13 cellular contexts compared by ENCODE assay signal in the genomic region with DNA sequence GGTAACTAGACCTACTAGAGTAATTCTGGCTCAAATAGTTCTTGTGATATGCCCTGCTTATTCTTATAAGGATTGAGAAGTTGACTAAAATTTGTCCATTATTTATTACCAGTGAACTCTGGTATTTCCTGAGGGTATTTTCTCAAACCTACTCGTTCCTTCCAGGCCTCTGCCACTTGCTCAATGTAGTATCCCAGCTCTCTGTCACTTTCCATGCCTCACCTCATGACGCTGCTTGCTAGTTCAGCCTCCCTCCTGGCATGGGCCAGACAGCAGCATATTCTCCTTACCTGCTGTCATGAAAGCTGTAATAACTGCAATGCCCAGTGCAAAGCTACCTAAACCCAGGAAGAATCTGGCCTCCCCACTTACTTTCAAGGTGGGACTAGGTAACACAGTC.
A peak's percentile ranks its signal among the peaks of the same experiment; 100 is the strongest.
DNase-seq lines count a peak whose midpoint lies in the region; ATAC-seq and TF ChIP-seq lines count a peak whose summit lies in the region.
"Had no signal": no experiment of that assay in that cellular context is flagged by ENCODE, and none has a peak within 500 bp of the region (broad histone marks: within the 10 kb centered on the region; RNA-seq: fewer than 3 reads in every experiment).

No MANE protein-coding gene starts in this region.

- H3K9ac ChIP-seq in endodermal cell (ENCODE audit: extremely low read depth, low read length, poor library complexity, severe bottlenecking) = no peak overlapping the region

- H3K27ac ChIP-seq in RWPE2 (ENCODE audit: poor library complexity, severe bottlenecking) (peak overlapping the region; percentile 81), tibial artery (peak overlapping the region; percentile 62 to 63), endodermal cell (ENCODE audit: low read depth, low read length) (no peak overlapping the region)
- H3K27ac ChIP-seq: prostate gland had no signal

- H3K4me1 ChIP-seq in RWPE2 (ENCODE audit: insufficient read depth, poor library complexity, severe bottlenecking) = peaks cover 34% of the 10 kb centered on the region
- peaks cover 0 to 32% (median 15%) of the 10 kb centered on the region in 4 donors for H3K4me1 ChIP-seq in tibial artery
- H3K4me1 ChIP-seq in endodermal cell (ENCODE audit: control insufficient read depth, insufficient read depth, low read length) = no peaks in the 10 kb centered on the region
- H3K4me1 ChIP-seq: prostate gland had no signal

- H3K27ac Mint-ChIP-seq in nephron (peak overlapping the region; percentile 79 to 96 (median 89)), endodermal cell (no peak overlapping the region)
- H3K27ac Mint-ChIP-seq: activated CD4-positive, alpha-beta memory T cell treated with anti-CD3 and anti-CD28 coated beads, Interleukin-2, amount 10 ng/mL, durations not matched to agents 7 days and 5 days; CD4-positive, alpha-beta T cell had no signal

- TF ChIP-seq CTCF in RWPE2 (IDR thresholded peaks at IDR 0.05; ENCODE audit: poor library complexity, severe bottlenecking) (no peak), epithelial cell of proximal tubule (conservative IDR thresholded peaks at IDR 0.05; ENCODE audit: low read depth, low read length) (no peak), nephron (IDR thresholded peaks at IDR 0.05; ENCODE audit: unreplicated experiment in 3 of 3) (no peak), tibial artery (IDR thresholded peaks at IDR 0.05) (no peak), endodermal cell (conservative IDR thresholded peaks at IDR 0.05) (no peak)

- no peaks in the 10 kb centered on the region for H3K27me3 ChIP-seq in RWPE2 (ENCODE audit: insufficient read depth, poor library complexity, severe bottlenecking)
- H3K27me3 ChIP-seq in tibial artery = no peaks in the 10 kb centered on the region
- no peaks in the 10 kb centered on the region for H3K27me3 ChIP-seq in endodermal cell (ENCODE audit: control insufficient read depth, insufficient read depth, low read length, poor library complexity, severe bottlenecking)

- intact Hi-C loops in tibial artery (cut with DNase I; ENCODE audit: low total_unique reads) = loop anchor here (10.0 kb wide), 1 partner anchor 715 kb away; no protein-coding TSS in a partner anchor

- no peaks in the 10 kb centered on the region for H3K36me3 ChIP-seq in RWPE2 (ENCODE audit: low read depth)
- no peaks in the 10 kb centered on the region for H3K36me3 ChIP-seq in tibial artery
- H3K36me3 ChIP-seq in endodermal cell (ENCODE audit: control insufficient read depth, insufficient read depth, low read length) = no peaks in the 10 kb centered on the region
- H3K36me3 ChIP-seq: prostate gland had no signal

- H3K4me3 ChIP-seq in RWPE2 (ENCODE audit: severe bottlenecking) (no peak overlapping the region), epithelial cell of proximal tubule (ENCODE audit: low read depth, low read length) (peak overlapping the region; percentile 14), tibial artery (no peak overlapping the region), endodermal cell (ENCODE audit: low read length) (no peak overlapping the region)
- H3K4me3 ChIP-seq: prostate gland had no signal

- DNase-seq in RWPE2 (ENCODE audit: low spot score) = no peak
- no peak for DNase-seq in epithelial cell of proximal tubule (ENCODE audit: low read depth)
- DNase-seq in tibial artery = no peak
- DNase-seq in NCI-H2081 treated with DMSO at 0.1 percent for 48 hours (lab: John Stamatoyannopoulos, UW) = no peak
- DNase-seq in dedifferentiated amniotic fluid mesenchymal stem cell (ENCODE audit: extremely low spot score) = no peak
- DNase-seq in endodermal cell = no peak
- DNase-seq: activated CD4-positive, alpha-beta memory T cell treated with anti-CD3 and anti-CD28 coated beads, Interleukin-2, amount 10 ng/mL, durations not matched to agents 7 days and 5 days; CD4-positive, alpha-beta T cell; cortex of kidney; NCI-H1694 treated with DMSO at 0.1 percent for 48 hours; NCI-H524 treated with DMSO at 0.1 percent for 48 hours had no signal

- ATAC-seq in RWPE2 (ENCODE audit: low read depth) = peak; percentile 8; the same call in 2 of the 3 replicates

- H3K9me3 ChIP-seq in RWPE2 (ENCODE audit: severe bottlenecking) (no peaks in the 10 kb centered on the region), tibial artery (no peaks in the 10 kb centered on the region), endodermal cell (ENCODE audit: control insufficient read depth, low read length) (no peaks in the 10 kb centered on the region)
- H3K9me3 ChIP-seq: prostate gland had no signal

- H3K4me3 Mint-ChIP-seq in nephron (peak overlapping the region in 1 of 3 experiments; percentile 29), endodermal cell (no peak overlapping the region)
- H3K4me3 Mint-ChIP-seq: activated CD4-positive, alpha-beta memory T cell treated with anti-CD3 and anti-CD28 coated beads, Interleukin-2, amount 10 ng/mL, durations not matched to agents 7 days and 5 days; CD4-positive, alpha-beta T cell had no signal

- H3K4me1 Mint-ChIP-seq in nephron (peaks cover 65% of the 10 kb centered on the region), endodermal cell (no peaks in the 10 kb centered on the region)
- H3K4me1 Mint-ChIP-seq: activated CD4-positive, alpha-beta memory T cell treated with anti-CD3 and anti-CD28 coated beads, Interleukin-2, amount 10 ng/mL, durations not matched to agents 7 days and 5 days had no signal

- peaks cover 9% of the 10 kb centered on the region for H3K9me3 Mint-ChIP-seq in nephron
- H3K9me3 Mint-ChIP-seq in endodermal cell = no peaks in the 10 kb centered on the region
- H3K9me3 Mint-ChIP-seq: CD4-positive, alpha-beta T cell had no signal

- H3K36me3 Mint-ChIP-seq in nephron (ENCODE audit: low read depth) (no peaks in the 10 kb centered on the region), endodermal cell (ENCODE audit: low read depth) (no peaks in the 10 kb centered on the region)

- H3K27me3 Mint-ChIP-seq in nephron (ENCODE audit: low read depth) (no peaks in the 10 kb centered on the region), endodermal cell (ENCODE audit: insufficient read depth) (no peaks in the 10 kb centered on the region)
- H3K27me3 Mint-ChIP-seq: activated CD4-positive, alpha-beta memory T cell treated with anti-CD3 and anti-CD28 coated beads, Interleukin-2, amount 10 ng/mL, durations not matched to agents 7 days and 5 days; CD4-positive, alpha-beta T cell had no signal

- WGBS in endodermal cell (ENCODE audit: insufficient coverage in 1 of 2, insufficient read length in 1 of 2), 2 experiments = 93% methylated on average over 2 of the region's 2 CpGs
